ENCODE assay signal across 13 cellular contexts in genomic region chr2:225334524-225334923, GRCh38.
DNase-seq lines count a peak whose midpoint lies in the region; ATAC-seq and TF ChIP-seq lines count a peak whose summit lies in the region.
"Had no signal": no experiment of that assay in that cellular context is flagged by ENCODE, and none has a peak within 500 bp of the region (broad histone marks: within the 10 kb centered on the region; RNA-seq: fewer than 3 reads in every experiment).

No MANE protein-coding gene starts in this region.

- no peak overlapping the region for H2BK20ac ChIP-seq in IMR-90 (ENCODE audit: low read depth, low read length)

- H4K20me1 ChIP-seq in IMR-90 (ENCODE audit: insufficient read depth, low read length): no peaks in the 10 kb centered on the region
- H4K20me1 ChIP-seq: BLaER1 had no signal

- H3K4me3 ChIP-seq in IMR-90 (ENCODE audit: insufficient read depth, low read depth, low read length) (no peak overlapping the region), MG63 (no peak overlapping the region)
- H3K4me3 ChIP-seq: BLaER1 had no signal

- H3K9me3 ChIP-seq in IMR-90 (ENCODE audit: control insufficient read depth, insufficient read depth, low read length) (no peaks in the 10 kb centered on the region), MG63 (no peaks in the 10 kb centered on the region)
- H3K9me3 ChIP-seq: BLaER1 had no signal

- H3K4me2 ChIP-seq in IMR-90 (ENCODE audit: low read depth, low read length): no peak overlapping the region
- H3K4me2 ChIP-seq: BLaER1 had no signal

- no peaks in the 10 kb centered on the region for H3K36me3 ChIP-seq in IMR-90 (ENCODE audit: control insufficient read depth, insufficient read depth, low read length)
- H3K36me3 ChIP-seq in MG63: no peaks in the 10 kb centered on the region
- H3K36me3 ChIP-seq: BLaER1 had no signal

- TF ChIP-seq RAD21 in IMR-90 (IDR thresholded peaks at IDR 0.05; ENCODE audit: low read length): no peak

- no peak overlapping the region for H2AFZ ChIP-seq in IMR-90 (replicated peaks; ENCODE audit: low read length, poor library complexity)

- H3K79me1 ChIP-seq in IMR-90 (ENCODE audit: low read depth in 1 of 2, low read length in 2 of 2): no peaks in the 10 kb centered on the region

- no peaks in the 10 kb centered on the region for H3K36me3 Mint-ChIP-seq in stimulated activated memory B cell treated with anti-CD40 and anti-IgM and Interleukin-4, amounts not matched to agents 10 μg/mL and 1 μg/mL and 100 μg/mL, for 72 hours
- H3K36me3 Mint-ChIP-seq: immature natural killer cell, mesothelial cell of epicardium had no signal

- DNase-seq in IMR-90 (no peak), NCI-H2081 (lab: John Stamatoyannopoulos, UW) (peak; percentile 78 to 95), RPMI7951 (ENCODE audit: low read depth) (peak; percentile 66), left kidney (ENCODE audit: low read depth, low spot score) (peak; percentile 3), inferior parietal cortex (ENCODE audit: extremely low spot score) (no peak), MG63 (no peak)
- DNase-seq: activated CD4-positive, alpha-beta memory T cell treated with anti-CD3 and anti-CD28 coated beads, Interleukin-2, amount 10 ng/mL, durations not matched to agents 7 days and 5 days; immature natural killer cell; OCI-M1; stimulated activated CD4-positive, alpha-beta T cell treated with anti-CD3 and anti-CD28 coated beads, Interleukin-4, amount 100 ng/mL, for 4 hours had no signal

- H2BK15ac ChIP-seq in IMR-90 (ENCODE audit: low read depth, low read length): no peak overlapping the region; the same call in 2 of the 3 replicates

- H4K91ac ChIP-seq in IMR-90 (ENCODE audit: insufficient read depth, low read depth, low read length): peak overlapping the region; percentile 8; the same call in 1 of the 2 replicates

- 0 out of 2 replicates have a peak overlapping the region, but pooled peaks have one; percentile 24 for H3K23ac ChIP-seq in IMR-90 (ENCODE audit: low read depth, low read length)

- dilution Hi-C loops in IMR-90 (cut with HindIII; ENCODE audit: low sequenced_read_pairs, unreplicated experiment): no loop called here

- no peak for ATAC-seq in IMR-90 (ENCODE audit: low read depth)
- no peak for ATAC-seq in stimulated activated memory B cell treated with anti-CD40 and anti-IgM and Interleukin-4, amounts not matched to agents 10 μg/mL and 1 μg/mL and 100 μg/mL, for 72 hours

- in situ Hi-C loops in IMR-90 (cut with MboI; ENCODE audit: low sequenced_read_pairs): no loop called here

- H4K5ac ChIP-seq in IMR-90 (ENCODE audit: low read depth, low read length): no peak overlapping the region

- TF ChIP-seq POLR2A in IMR-90 (IDR thresholded peaks at IDR 0.05; ENCODE audit: low read depth, low read length): no peak

- H3K9ac ChIP-seq in IMR-90 (ENCODE audit: low read depth, low read length): no peak overlapping the region
- H3K9ac ChIP-seq: BLaER1 had no signal

- intact Hi-C loops in IMR-90 (cut with micrococcal nuclease): no loop called here

- no peaks in the 10 kb centered on the region for H3K9me3 Mint-ChIP-seq in stimulated activated memory B cell treated with anti-CD40 and anti-IgM and Interleukin-4, amounts not matched to agents 10 μg/mL and 1 μg/mL and 100 μg/mL, for 72 hours
- H3K9me3 Mint-ChIP-seq: activated CD4-positive, alpha-beta memory T cell treated with anti-CD3 and anti-CD28 coated beads, Interleukin-2, amount 10 ng/mL, durations not matched to agents 7 days and 5 days; immature natural killer cell had no signal

- H3K27me3 Mint-ChIP-seq in stimulated activated memory B cell treated with anti-CD40 and anti-IgM and Interleukin-4, amounts not matched to agents 10 μg/mL and 1 μg/mL and 100 μg/mL, for 72 hours: peaks cover 7% of the 10 kb centered on the region

- CTCF ChIA-PET in IMR-90 (lab: Yijun Ruan, JAX): no interaction called here

- H3K18ac ChIP-seq in IMR-90 (ENCODE audit: low read depth, low read length): no peak overlapping the region

- no peak overlapping the region for H4K8ac ChIP-seq in IMR-90 (ENCODE audit: low read depth in 2 of 2, low read length in 2 of 2)

- H3K56ac ChIP-seq in IMR-90 (ENCODE audit: extremely low read depth, insufficient read depth, low read length): no peak overlapping the region

- no peak overlapping the region for H2AK9ac ChIP-seq in IMR-90 (replicated peaks; ENCODE audit: low read depth, low read length, poor library complexity)

- H3K4me1 Mint-ChIP-seq in stimulated activated memory B cell treated with anti-CD40 and anti-IgM and Interleukin-4, amounts not matched to agents 10 μg/mL and 1 μg/mL and 100 μg/mL, for 72 hours: no peaks in the 10 kb centered on the region
- H3K4me1 Mint-ChIP-seq: activated CD4-positive, alpha-beta memory T cell treated with anti-CD3 and anti-CD28 coated beads, Interleukin-2, amount 10 ng/mL, durations not matched to agents 7 days and 5 days; immature natural killer cell had no signal

- POLR2A ChIA-PET in IMR-90 (lab: Charles Lee; ENCODE audit: unreplicated experiment): interaction anchor here (0.5 kb wide), 1 partner anchor 1450 kb away, joined by 3 read pairs; no protein-coding TSS in a partner anchor

- no peak overlapping the region for H2AK5ac ChIP-seq in IMR-90 (ENCODE audit: low read depth, low read length)

- BruUV-seq in IMR-90 (replicated peaks; lab: Mats Ljungman, UMichigan): no TSS peak

- H3K14ac ChIP-seq in IMR-90 (replicated peaks; ENCODE audit: low read depth, low read length): no peak overlapping the region

- no CpG with 5 or more reads among the region's 4 CpGs for WGBS in IMR-90 (ENCODE audit: extremely low coverage in 2 of 2, insufficient read length in 1 of 2), 2 experiments

- no peaks in the 10 kb centered on the region for H3K27me3 ChIP-seq in IMR-90 (ENCODE audit: control insufficient read depth, insufficient read depth, low read length)
- no peaks in the 10 kb centered on the region for H3K27me3 ChIP-seq in MG63
- H3K27me3 ChIP-seq: BLaER1 had no signal

- H3K4me3 Mint-ChIP-seq in stimulated activated memory B cell treated with anti-CD40 and anti-IgM and Interleukin-4, amounts not matched to agents 10 μg/mL and 1 μg/mL and 100 μg/mL, for 72 hours: no peak overlapping the region
- H3K4me3 Mint-ChIP-seq: activated CD4-positive, alpha-beta memory T cell treated with anti-CD3 and anti-CD28 coated beads, Interleukin-2, amount 10 ng/mL, durations not matched to agents 7 days and 5 days; immature natural killer cell; mesothelial cell of epicardium had no signal

- H2BK120ac ChIP-seq in IMR-90 (ENCODE audit: low read depth, low read length): no peak overlapping the region; the same call in 1 of the 2 replicates

- TF ChIP-seq CTCF in IMR-90 (conservative IDR thresholded peaks at IDR 0.05; ENCODE audit: low read depth, low read length): no peak

- H3K4me1 ChIP-seq in IMR-90 (ENCODE audit: control insufficient read depth, insufficient read depth, low read length): peaks cover 3% of the 10 kb centered on the region
- H3K4me1 ChIP-seq: BLaER1 had no signal

- H3K9me1 ChIP-seq in IMR-90 (ENCODE audit: insufficient read depth, low read length): no peaks in the 10 kb centered on the region

- no peak overlapping the region for H2BK5ac ChIP-seq in IMR-90 (ENCODE audit: low read depth, low read length, poor library complexity, severe bottlenecking)

- no peak overlapping the region for H3K27ac ChIP-seq in IMR-90 (ENCODE audit: insufficient read depth, low read length)
- H3K27ac ChIP-seq: BLaER1 had no signal

- H3K27ac Mint-ChIP-seq in stimulated activated memory B cell treated with anti-CD40 and anti-IgM and Interleukin-4, amounts not matched to agents 10 μg/mL and 1 μg/mL and 100 μg/mL, for 72 hours: no peak overlapping the region
- H3K27ac Mint-ChIP-seq: activated CD4-positive, alpha-beta memory T cell treated with anti-CD3 and anti-CD28 coated beads, Interleukin-2, amount 10 ng/mL, durations not matched to agents 7 days and 5 days; immature natural killer cell; mesothelial cell of epicardium had no signal

- H3K4ac ChIP-seq in IMR-90 (ENCODE audit: low read depth, low read length): no peak overlapping the region

TF ChIP-seq in IMR-90, 13 proteins besides CTCF, POLR2A, EP300 and RAD21:
- TF ChIP-seq BHLHE40 (IDR thresholded peaks at IDR 0.05; ENCODE audit: low read depth, low read length) (no peak), MAZ (IDR thresholded peaks at IDR 0.05; ENCODE audit: borderline replicate concordance, low read depth, low read length) (no peak), MAFK (IDR thresholded peaks at IDR 0.05; ENCODE audit: low read depth, low read length) (no peak), CEBPB (IDR thresholded peaks at IDR 0.05; ENCODE audit: low read depth, low read length) (no peak), ELK1 (IDR thresholded peaks at IDR 0.05; ENCODE audit: borderline replicate concordance, low read depth, low read length) (no peak), USF2 (IDR thresholded peaks at IDR 0.05; ENCODE audit: low read depth, low read length) (no peak), SMC3 (IDR thresholded peaks at IDR 0.05; ENCODE audit: low read depth, low read length) (no peak), RCOR1 (IDR thresholded peaks at IDR 0.05; ENCODE audit: insufficient replicate concordance, low read length) (no peak)

Comparison
In these comparisons a context has a peak if more than half of its experiments do, and no peak if none do; other contexts are left out.
1. DNase-seq: peak in NCI-H2081 (2 of 2), RPMI7951 (single experiment) and left kidney (single experiment); none in IMR-90 (single experiment), inferior parietal cortex (single experiment) and MG63 (single experiment).